8 cellular contexts compared by ENCODE assay signal in the genomic region with DNA sequence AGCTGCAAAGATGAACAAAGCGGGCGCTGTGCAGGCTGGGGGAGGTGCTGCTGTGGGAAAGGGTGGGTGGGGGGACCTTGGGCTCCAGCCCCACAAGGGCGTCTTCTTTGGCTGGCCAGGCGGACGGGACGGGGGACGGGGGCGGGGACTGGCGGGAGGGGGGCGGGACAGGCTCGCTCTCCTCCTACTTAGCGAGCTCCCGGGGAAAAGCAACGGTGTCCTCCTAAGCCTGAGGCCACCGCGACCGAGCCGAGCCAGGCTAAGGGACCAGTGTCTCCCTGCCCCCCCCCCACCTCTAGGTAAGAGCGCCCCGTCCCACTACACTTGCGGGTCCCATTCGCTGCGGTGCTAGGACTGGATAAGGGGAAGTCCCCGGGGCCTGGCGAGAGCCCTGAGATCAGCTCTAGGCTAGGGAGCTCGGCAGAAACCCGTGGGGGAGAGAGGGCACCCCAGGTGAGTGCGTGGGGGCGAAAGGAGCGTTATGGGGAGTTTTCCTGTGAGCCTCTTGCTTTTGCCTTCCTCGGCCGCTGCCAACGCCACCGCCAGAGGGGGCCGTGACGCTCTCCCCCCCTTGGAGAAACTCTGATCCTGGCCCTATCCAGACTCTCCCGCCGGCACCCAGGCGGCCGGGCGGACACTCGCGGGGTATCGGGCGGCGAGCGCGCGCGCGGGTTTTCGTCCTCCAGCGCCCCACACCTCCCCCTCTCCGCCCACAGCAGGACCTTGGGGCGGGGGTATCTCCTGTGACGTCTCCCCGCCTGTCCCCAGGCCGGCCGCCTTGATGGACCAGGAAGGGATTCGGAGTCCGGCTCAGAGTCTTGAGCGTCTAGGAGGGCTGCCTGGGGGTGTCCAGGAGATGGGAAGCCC. TPM values are rescaled to one million over a fixed set of nuclear protein-coding genes. Genes with fewer than 3 reads are reported as not detected.
DNase-seq lines count a peak whose midpoint lies in the region; ATAC-seq and TF ChIP-seq lines count a peak whose summit lies in the region.

A gene (plus strand): TSS at position 215 of the 867 bp plus-strand sequence. CDS start 6,222 bp downstream, outside the sequence.

- no peaks in the 10 kb centered on the region for H3K36me3 ChIP-seq in ES-I3 (ENCODE audit: insufficient read depth, low read length)

- CTCF ChIA-PET in activated CD4-positive, alpha-beta T cell treated with anti-CD3 and anti-CD28 coated beads for 36 hours (lab: Charles Lee) = interaction anchor here (1.0 to 4.3 kb wide), 7 partner anchors 10 to 83 kb away, joined by 3 to 44 read pairs (median 9); no protein-coding TSS in a partner anchor

- DNase-seq in NB4 (ENCODE audit: low read depth) (peak; percentile 77), coronary artery (ENCODE audit: low spot score) (peak; percentile 92), kidney glomerular epithelial cell (lab: John Stamatoyannopoulos, UW) (peak; percentile 62)
- DNase-seq in activated CD4-positive, alpha-beta T cell treated with anti-CD3 and anti-CD28 coated beads for 36 hours = peak; percentile 61
- DNase-seq in stimulated activated CD4-positive, alpha-beta T cell treated with anti-CD3 and anti-CD28 coated beads, Interleukin-12 subunit alpha, Interleukin-12 subunit beta, amount 100 ng/mL, for 4 hours = peak; percentile 40

- no peaks in the 10 kb centered on the region for H3K36me3 Mint-ChIP-seq in activated CD4-positive, alpha-beta T cell treated with anti-CD3 and anti-CD28 coated beads for 36 hours (ENCODE audit: low read depth)

- peak within 1 kb of the TSS; percentile 65 for H3K9ac ChIP-seq in ES-I3 (ENCODE audit: low read depth, low read length)

- H3K27ac Mint-ChIP-seq in activated CD4-positive, alpha-beta T cell treated with anti-CD3 and anti-CD28 coated beads for 36 hours = peak within 1 kb of the TSS; percentile 68

- H3K27ac ChIP-seq in coronary artery = peak within 1 kb of the TSS; percentile 98

- intact Hi-C loops in activated CD4-positive, alpha-beta T cell treated with anti-CD3 and anti-CD28 coated beads for 36 hours (cut with DNase I, micrococcal nuclease) = loop anchor here (2.0 to 5.0 kb wide), 2 partner anchors 35 kb away; a partner anchor contains a TSS

- peak; percentile 15 for ATAC-seq in activated CD4-positive, alpha-beta T cell treated with anti-CD3 and anti-CD28 coated beads for 36 hours
- ATAC-seq in GM21619 (IDR thresholded peaks at IDR 0.05; ENCODE audit: unreplicated experiment) (no peak), GM19351 (IDR thresholded peaks at IDR 0.05; ENCODE audit: unreplicated experiment) (no peak)

- TF ChIP-seq POLR2A in NB4 (IDR thresholded peaks at IDR 0.05; ENCODE audit: extremely low read depth, insufficient read length) = no peak

- H3K4me3 ChIP-seq in NB4 (ENCODE audit: low read depth, low read length) (peak within 1 kb of the TSS; percentile 49), coronary artery (peak within 1 kb of the TSS; percentile 90)

- H3K9me3 ChIP-seq in ES-I3 (ENCODE audit: control insufficient read depth, insufficient read depth, low read length) = no peaks in the 10 kb centered on the region

- H3K9me3 Mint-ChIP-seq in activated CD4-positive, alpha-beta T cell treated with anti-CD3 and anti-CD28 coated beads for 36 hours (ENCODE audit: low read depth) = no peaks in the 10 kb centered on the region

- TF ChIP-seq CTCF in NB4 (IDR thresholded peaks at IDR 0.05; ENCODE audit: low read depth, low read length) (peak; percentile 51), coronary artery (IDR thresholded peaks at IDR 0.05) (no peak)

- H3K4me1 Mint-ChIP-seq in activated CD4-positive, alpha-beta T cell treated with anti-CD3 and anti-CD28 coated beads for 36 hours = peaks cover 21% of the 10 kb centered on the region

- peak within 1 kb of the TSS; percentile 72 for H3K4me3 Mint-ChIP-seq in activated CD4-positive, alpha-beta T cell treated with anti-CD3 and anti-CD28 coated beads for 36 hours

- H3K4me1 ChIP-seq in ES-I3 (ENCODE audit: insufficient read depth, low read length) = peaks cover 29% of the 10 kb centered on the region

- POLR2A ChIA-PET in activated CD4-positive, alpha-beta T cell treated with anti-CD3 and anti-CD28 coated beads for 36 hours (lab: Charles Lee) = interaction anchor here (1.1 to 3.6 kb wide), 3 partner anchors 7 to 14 kb away, joined by 3 to 12 read pairs (median 5); no protein-coding TSS in a partner anchor

- H3K27me3 Mint-ChIP-seq in activated CD4-positive, alpha-beta T cell treated with anti-CD3 and anti-CD28 coated beads for 36 hours = peaks cover 14% of the 10 kb centered on the region

RNA-seq across cellular contexts. Expression of the gene that starts here (rescaled TPM):
- 1 to 10 TPM; 1.7 to 2.7 TPM for total RNA-seq in activated CD4-positive, alpha-beta T cell treated with anti-CD3 and anti-CD28 coated beads for 36 hours

Comparison
In these comparisons a context has a peak if more than half of its experiments do, and no peak if none do; other contexts are left out.
1. DNase-seq: peak in every context shown above with its lines; median percentile 92 in coronary artery; 77 in NB4; 62 in kidney glomerular epithelial cell; 61 in activated CD4-positive, alpha-beta T cell treated with anti-CD3 and anti-CD28 coated beads for 36 hours; 40 in stimulated activated CD4-positive, alpha-beta T cell treated with anti-CD3 and anti-CD28 coated beads, Interleukin-12 subunit alpha, Interleukin-12 subunit beta, amount 100 ng/mL, for 4 hours.